ENCODE assay signal across 9 cellular contexts in genomic region chr18:45850021-45850420, GRCh38. TPM values are rescaled to one million over a fixed set of nuclear protein-coding genes. Genes with fewer than 3 reads are reported as not detected.
DNase-seq lines count a peak whose midpoint lies in the region; ATAC-seq and TF ChIP-seq lines count a peak whose summit lies in the region.
"Had no signal": no experiment of that assay in that cellular context is flagged by ENCODE, and none has a peak within 500 bp of the region (broad histone marks: within the 10 kb centered on the region; RNA-seq: fewer than 3 reads in every experiment).

No MANE protein-coding gene starts in this region.

- H3K27ac ChIP-seq in cardiac muscle cell (no peak overlapping the region), uterus (no peak overlapping the region)

- intact Hi-C loops in Right ventricle myocardium inferior (cut with DNase I) = no loop called here
- intact Hi-C loops in uterus (cut with DNase I; ENCODE audit: low total_unique reads) = no loop called here

- DNase-seq in cardiac muscle cell (ENCODE audit: low read depth in 1 of 2, low spot score in 1 of 2) = no peak
- DNase-seq in Right ventricle myocardium inferior (ENCODE audit: missing footprints) = no peak
- peak; percentile 48 for DNase-seq in NCI-H2107 (lab: John Stamatoyannopoulos, UW)
- DNase-seq in fibroblast of mammary gland (ENCODE audit: low read depth) = peak; percentile 19
- no peak for DNase-seq in NCI-H1930 (lab: John Stamatoyannopoulos, UW)
- no peak for DNase-seq in uterus
- no peak for DNase-seq in NCI-H1436 (lab: John Stamatoyannopoulos, UW)
- DNase-seq: CD8-positive, alpha-beta memory T cell had no signal

- no peak for ATAC-seq in Right ventricle myocardium inferior
- ATAC-seq in GM21529 (IDR thresholded peaks at IDR 0.05; ENCODE audit: unreplicated experiment) = no peak

- H3K4me3 ChIP-seq in cardiac muscle cell (no peak overlapping the region), fibroblast of mammary gland (ENCODE audit: control insufficient read depth, low read depth, low read length) (no peak overlapping the region), uterus (no peak overlapping the region)

- peak; percentile 21 for TF ChIP-seq CTCF in cardiac muscle cell (IDR thresholded peaks at IDR 0.05; ENCODE audit: low read depth, low read length)
- peak; percentile 35 for TF ChIP-seq CTCF in fibroblast of mammary gland (conservative IDR thresholded peaks at IDR 0.05; ENCODE audit: control insufficient read depth, insufficient read depth, low read depth, low read length)
- TF ChIP-seq CTCF in uterus (IDR thresholded peaks at IDR 0.05) = no peak

- H3K36me3 ChIP-seq in cardiac muscle cell (no peaks in the 10 kb centered on the region), uterus (no peaks in the 10 kb centered on the region)

- H3K9me3 ChIP-seq in cardiac muscle cell (ENCODE audit: low read depth) = no peaks in the 10 kb centered on the region
- H3K9me3 ChIP-seq in uterus = no peaks in the 10 kb centered on the region

- no peak for TF ChIP-seq POLR2A in uterus (IDR thresholded peaks at IDR 0.05)

- peaks cover 27% of the 10 kb centered on the region for H3K4me1 ChIP-seq in cardiac muscle cell (ENCODE audit: low read depth)
- no peaks in the 10 kb centered on the region for H3K4me1 ChIP-seq in uterus

- H3K27me3 ChIP-seq in cardiac muscle cell = no peaks in the 10 kb centered on the region
- no peaks in the 10 kb centered on the region for H3K27me3 ChIP-seq in uterus

RNA-seq across cellular contexts. Expression of gene SIGLEC15, which starts 24.5 kb away (rescaled TPM):
- 4.2 TPM in 1 of 2 replicates, not detected in the other for total RNA-seq in cardiac muscle cell
- polyA plus RNA-seq in cardiac muscle cell = 0.62 TPM in 1 of 2 replicates, not detected in the other
- not detected for total RNA-seq in Right ventricle myocardium inferior
- 1 to 10 TPM in 1 of 4 donors, not detected in 3; 2.8 TPM for total RNA-seq in uterus
- total RNA-seq: CD8-positive, alpha-beta memory T cell had no signal

Comparison
In these comparisons a context has a peak if more than half of its experiments do, and no peak if none do; other contexts are left out.
1. DNase-seq: peak in NCI-H2107 (single experiment) and fibroblast of mammary gland (single experiment); none in cardiac muscle cell (0 of 2), Right ventricle myocardium inferior (single experiment), NCI-H1930 (0 of 2), uterus (0 of 2) and NCI-H1436 (single experiment).
2. CTCF ChIP-seq: peak in cardiac muscle cell (single experiment) and fibroblast of mammary gland (single experiment); none in uterus (0 of 4).